1 cellular context compared by ENCODE assay signal in the genomic region with DNA sequence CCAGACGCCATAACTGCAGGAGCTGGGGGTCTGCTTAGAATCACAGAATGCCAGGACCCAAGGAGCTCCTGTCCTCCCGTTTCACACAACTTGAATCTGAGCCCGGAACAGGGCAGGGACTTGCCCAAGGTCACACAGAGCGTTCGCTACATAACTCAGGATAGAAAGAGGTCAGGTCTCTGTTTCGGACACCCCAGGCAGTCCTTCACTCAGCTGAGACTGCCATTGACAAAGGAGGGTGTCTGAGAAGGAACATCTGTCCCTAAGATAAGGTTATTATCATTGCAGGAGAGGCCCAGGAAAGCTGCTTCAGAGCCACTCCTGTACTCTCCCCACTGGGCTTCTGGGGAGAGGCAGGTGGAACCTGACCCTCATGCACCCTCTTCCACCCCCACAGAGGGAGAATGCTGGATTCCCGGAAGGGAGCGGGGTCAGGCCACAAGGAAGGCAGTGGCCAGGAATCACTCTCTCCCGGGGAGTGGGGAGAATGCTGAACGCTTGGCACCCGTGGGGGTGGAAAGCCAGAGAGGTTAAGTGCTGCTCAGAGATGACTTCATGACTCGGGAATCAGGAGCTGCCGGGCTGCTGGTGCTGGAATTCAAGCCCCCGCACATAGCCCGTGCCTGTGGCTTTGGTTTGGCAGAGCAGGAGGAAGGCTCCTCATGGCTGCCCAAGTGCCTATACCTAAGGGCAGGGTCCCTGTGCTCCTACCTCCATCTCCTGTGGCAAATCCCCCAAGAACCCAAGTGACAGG.
TF ChIP-seq lines count a peak whose summit lies in the region.

No MANE protein-coding gene starts in this region.

TF ChIP-seq in K562, 482 proteins besides CTCF, POLR2A, EP300 and RAD21 (continued from another document and continues in another):
- TF ChIP-seq, protein P1, sequence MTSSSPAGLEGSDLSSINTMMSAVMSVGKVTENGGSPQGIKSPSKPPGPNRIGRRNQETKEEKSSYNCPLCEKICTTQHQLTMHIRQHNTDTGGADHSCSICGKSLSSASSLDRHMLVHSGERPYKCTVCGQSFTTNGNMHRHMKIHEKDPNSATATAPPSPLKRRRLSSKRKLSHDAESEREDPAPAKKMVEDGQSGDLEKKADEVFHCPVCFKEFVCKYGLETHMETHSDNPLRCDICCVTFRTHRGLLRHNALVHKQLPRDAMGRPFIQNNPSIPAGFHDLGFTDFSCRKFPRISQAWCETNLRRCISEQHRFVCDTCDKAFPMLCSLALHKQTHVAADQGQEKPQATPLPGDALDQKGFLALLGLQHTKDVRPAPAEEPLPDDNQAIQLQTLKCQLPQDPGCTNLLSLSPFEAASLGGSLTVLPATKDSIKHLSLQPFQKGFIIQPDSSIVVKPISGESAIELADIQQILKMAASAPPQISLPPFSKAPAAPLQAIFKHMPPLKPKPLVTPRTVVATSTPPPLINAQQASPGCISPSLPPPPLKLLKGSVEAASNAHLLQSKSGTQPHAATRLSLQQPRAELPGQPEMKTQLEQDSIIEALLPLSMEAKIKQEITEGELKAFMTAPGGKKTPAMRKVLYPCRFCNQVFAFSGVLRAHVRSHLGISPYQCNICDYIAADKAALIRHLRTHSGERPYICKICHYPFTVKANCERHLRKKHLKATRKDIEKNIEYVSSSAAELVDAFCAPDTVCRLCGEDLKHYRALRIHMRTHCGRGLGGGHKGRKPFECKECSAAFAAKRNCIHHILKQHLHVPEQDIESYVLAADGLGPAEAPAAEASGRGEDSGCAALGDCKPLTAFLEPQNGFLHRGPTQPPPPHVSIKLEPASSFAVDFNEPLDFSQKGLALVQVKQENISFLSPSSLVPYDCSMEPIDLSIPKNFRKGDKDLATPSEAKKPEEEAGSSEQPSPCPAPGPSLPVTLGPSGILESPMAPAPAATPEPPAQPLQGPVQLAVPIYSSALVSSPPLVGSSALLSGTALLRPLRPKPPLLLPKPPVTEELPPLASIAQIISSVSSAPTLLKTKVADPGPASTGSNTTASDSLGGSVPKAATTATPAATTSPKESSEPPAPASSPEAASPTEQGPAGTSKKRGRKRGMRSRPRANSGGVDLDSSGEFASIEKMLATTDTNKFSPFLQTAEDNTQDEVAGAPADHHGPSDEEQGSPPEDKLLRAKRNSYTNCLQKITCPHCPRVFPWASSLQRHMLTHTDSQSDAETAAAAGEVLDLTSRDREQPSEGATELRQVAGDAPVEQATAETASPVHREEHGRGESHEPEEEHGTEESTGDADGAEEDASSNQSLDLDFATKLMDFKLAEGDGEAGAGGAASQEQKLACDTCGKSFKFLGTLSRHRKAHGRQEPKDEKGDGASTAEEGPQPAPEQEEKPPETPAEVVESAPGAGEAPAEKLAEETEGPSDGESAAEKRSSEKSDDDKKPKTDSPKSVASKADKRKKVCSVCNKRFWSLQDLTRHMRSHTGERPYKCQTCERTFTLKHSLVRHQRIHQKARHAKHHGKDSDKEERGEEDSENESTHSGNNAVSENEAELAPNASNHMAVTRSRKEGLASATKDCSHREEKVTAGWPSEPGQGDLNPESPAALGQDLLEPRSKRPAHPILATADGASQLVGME (CRISPR knock-in tag; IDR thresholded peaks at IDR 0.05), result no peak
- TF ChIP-seq MTA1 (IDR thresholded peaks at IDR 0.05; ENCODE audit: borderline replicate concordance) (no peak), JUNB (CRISPR knock-in tag; conservative IDR thresholded peaks at IDR 0.05) (no peak), ZNF592 (IDR thresholded peaks at IDR 0.05) (peak; percentile 55), ZNF717 (CRISPR knock-in tag; IDR thresholded peaks at IDR 0.05) (no peak), RCOR1 (IDR thresholded peaks at IDR 0.05; ENCODE audit: borderline replicate concordance in 1 of 2, low read depth in 2 of 2, low read length in 2 of 2) (peak; percentile 39 to 75; a peak in 2 of 4 replicates), POLR2G (IDR thresholded peaks at IDR 0.05; ENCODE audit: low read depth, low read length) (no peak), OTX1 (CRISPR knock-in tag; IDR thresholded peaks at IDR 0.05) (no peak), ATF2 (CRISPR knock-in tag; IDR thresholded peaks at IDR 0.05) (no peak), GABPB2 (CRISPR knock-in tag; conservative IDR thresholded peaks at IDR 0.05) (no peak), TFAM (CRISPR knock-in tag; conservative IDR thresholded peaks at IDR 0.05) (no peak), NFATC3 (IDR thresholded peaks at IDR 0.05) (no peak), E2F1 (CRISPR knock-in tag; IDR thresholded peaks at IDR 0.05) (no peak), CLOCK (CRISPR knock-in tag; IDR thresholded peaks at IDR 0.05; ENCODE audit: borderline replicate concordance) (no peak), ZNF12 (CRISPR knock-in tag; IDR thresholded peaks at IDR 0.05) (no peak), MBD1 (CRISPR knock-in tag; IDR thresholded peaks at IDR 0.05) (no peak), CXXC5 (CRISPR knock-in tag; IDR thresholded peaks at IDR 0.05) (peak; percentile 50), ID3 (CRISPR knock-in tag; IDR thresholded peaks at IDR 0.05) (no peak), ID3 (tag; IDR thresholded peaks at IDR 0.05) (no peak)
- TF ChIP-seq, protein P2, sequence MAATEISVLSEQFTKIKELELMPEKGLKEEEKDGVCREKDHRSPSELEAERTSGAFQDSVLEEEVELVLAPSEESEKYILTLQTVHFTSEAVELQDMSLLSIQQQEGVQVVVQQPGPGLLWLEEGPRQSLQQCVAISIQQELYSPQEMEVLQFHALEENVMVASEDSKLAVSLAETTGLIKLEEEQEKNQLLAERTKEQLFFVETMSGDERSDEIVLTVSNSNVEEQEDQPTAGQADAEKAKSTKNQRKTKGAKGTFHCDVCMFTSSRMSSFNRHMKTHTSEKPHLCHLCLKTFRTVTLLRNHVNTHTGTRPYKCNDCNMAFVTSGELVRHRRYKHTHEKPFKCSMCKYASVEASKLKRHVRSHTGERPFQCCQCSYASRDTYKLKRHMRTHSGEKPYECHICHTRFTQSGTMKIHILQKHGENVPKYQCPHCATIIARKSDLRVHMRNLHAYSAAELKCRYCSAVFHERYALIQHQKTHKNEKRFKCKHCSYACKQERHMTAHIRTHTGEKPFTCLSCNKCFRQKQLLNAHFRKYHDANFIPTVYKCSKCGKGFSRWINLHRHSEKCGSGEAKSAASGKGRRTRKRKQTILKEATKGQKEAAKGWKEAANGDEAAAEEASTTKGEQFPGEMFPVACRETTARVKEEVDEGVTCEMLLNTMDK (IDR thresholded peaks at IDR 0.05; ENCODE audit: borderline replicate concordance, insufficient read depth, low read depth, low read length, poor library complexity, severe bottlenecking), result no peak
- TF ChIP-seq, protein P3, sequence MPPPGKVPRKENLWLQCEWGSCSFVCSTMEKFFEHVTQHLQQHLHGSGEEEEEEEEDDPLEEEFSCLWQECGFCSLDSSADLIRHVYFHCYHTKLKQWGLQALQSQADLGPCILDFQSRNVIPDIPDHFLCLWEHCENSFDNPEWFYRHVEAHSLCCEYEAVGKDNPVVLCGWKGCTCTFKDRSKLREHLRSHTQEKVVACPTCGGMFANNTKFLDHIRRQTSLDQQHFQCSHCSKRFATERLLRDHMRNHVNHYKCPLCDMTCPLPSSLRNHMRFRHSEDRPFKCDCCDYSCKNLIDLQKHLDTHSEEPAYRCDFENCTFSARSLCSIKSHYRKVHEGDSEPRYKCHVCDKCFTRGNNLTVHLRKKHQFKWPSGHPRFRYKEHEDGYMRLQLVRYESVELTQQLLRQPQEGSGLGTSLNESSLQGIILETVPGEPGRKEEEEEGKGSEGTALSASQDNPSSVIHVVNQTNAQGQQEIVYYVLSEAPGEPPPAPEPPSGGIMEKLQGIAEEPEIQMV (tag; conservative IDR thresholded peaks at IDR 0.05; ENCODE audit: low read depth), result no peak
- TF ChIP-seq, protein P4, sequence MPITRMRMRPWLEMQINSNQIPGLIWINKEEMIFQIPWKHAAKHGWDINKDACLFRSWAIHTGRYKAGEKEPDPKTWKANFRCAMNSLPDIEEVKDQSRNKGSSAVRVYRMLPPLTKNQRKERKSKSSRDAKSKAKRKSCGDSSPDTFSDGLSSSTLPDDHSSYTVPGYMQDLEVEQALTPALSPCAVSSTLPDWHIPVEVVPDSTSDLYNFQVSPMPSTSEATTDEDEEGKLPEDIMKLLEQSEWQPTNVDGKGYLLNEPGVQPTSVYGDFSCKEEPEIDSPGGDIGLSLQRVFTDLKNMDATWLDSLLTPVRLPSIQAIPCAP (CRISPR knock-in tag; IDR thresholded peaks at IDR 0.05; ENCODE audit: borderline replicate concordance), result no peak
